ENCODE assay signal across 28 cellular contexts in the genomic region with DNA sequence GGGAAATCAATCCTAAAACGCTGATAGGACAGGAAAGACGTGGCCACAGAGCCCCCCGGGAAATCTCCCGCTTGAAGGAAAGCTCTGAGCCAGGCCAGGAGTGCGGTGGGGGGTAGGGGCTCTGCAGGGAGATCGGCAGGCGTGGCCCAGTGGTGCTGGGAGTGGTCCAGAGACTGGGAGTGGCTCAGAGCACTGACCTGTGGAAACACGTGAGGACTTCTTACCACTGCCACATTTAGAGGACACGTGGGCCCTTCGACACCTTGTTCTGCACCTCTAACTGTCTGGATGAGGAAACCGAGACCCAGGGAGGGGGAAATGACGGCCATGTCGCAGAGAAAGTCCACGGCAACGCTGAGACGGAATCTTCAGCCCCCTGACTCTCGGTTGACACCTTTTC.
"Had no signal": no experiment of that assay in that cellular context is flagged by ENCODE, and none has a peak within 500 bp of the region (broad histone marks: within the 10 kb centered on the region; RNA-seq: fewer than 3 reads in every experiment).

No MANE protein-coding gene starts in this region.

- H3K36me3 ChIP-seq: brain microvascular endothelial cell, heart right ventricle had no signal

- H3K27ac ChIP-seq: brain microvascular endothelial cell, coronary artery, dorsolateral prefrontal cortex, heart right ventricle had no signal

- FAIRE-seq: astrocyte, bronchial epithelial cell, frontal cortex had no signal

- H3K4me3 ChIP-seq: coronary artery, dorsolateral prefrontal cortex, heart right ventricle had no signal

- H3K4me1 ChIP-seq: heart right ventricle had no signal

- H3K27me3 ChIP-seq: brain microvascular endothelial cell had no signal

- H3K9me3 ChIP-seq: heart right ventricle had no signal

- ATAC-seq: activated T-helper 17 cell treated with anti-CD3 and anti-CD28 coated beads, Interleukin-2, amount 50 U/mL, for 72 hours; esophagus mucosa; heart right ventricle; T-cell had no signal

- DNase-seq: activated CD4-positive, alpha-beta memory T cell treated with anti-CD3 and anti-CD28 coated beads, Interleukin-2, amount 10 ng/mL, durations not matched to agents 7 days and 5 days; activated CD4-positive, alpha-beta T cell treated with anti-CD3 and anti-CD28 coated beads for 1 hour; activated CD4-positive, alpha-beta T cell treated with anti-CD3 and anti-CD28 coated beads for 4 hours; activated CD4-positive, alpha-beta T cell treated with anti-CD3 and anti-CD28 coated beads, Interleukin-2, amount 10 ng/mL, durations not matched to agents 7 days and 5 days; activated CD4-positive, alpha-beta T cell treated with anti-CD3 and anti-CD28 coated beads, Interleukin-2, amount 50 U/mL, for 4 hours; activated CD8-positive, alpha-beta memory T cell treated with anti-CD3 and anti-CD28 coated beads, Interleukin-2, amount 50 U/mL, for 48 hours; activated effector memory CD4-positive, alpha-beta T cell treated with Interleukin-2 at 50 U/mL for 16 hours; activated gamma-delta T cell treated with Interleukin-2 at 50 U/mL for 16 hours; activated naive CD4-positive, alpha-beta T cell treated with anti-CD3 and anti-CD28 coated beads, Interleukin-2, amount 50 U/mL, for 16 hours; activated naive CD4-positive, alpha-beta T cell treated with Interleukin-2 at 50 U/mL for 16 hours; activated T-cell treated with anti-CD3 and anti-CD28 coated beads for 4 hours; activated T-cell treated with anti-CD3 and anti-CD28 coated beads, Interleukin-2, amount 50 U/mL, for 24 hours; amniotic stem cell; anterior cingulate cortex; brain microvascular endothelial cell; dorsolateral prefrontal cortex; effector memory CD4-positive, alpha-beta T cell; endodermal cell; foreskin fibroblast; heart right ventricle; T-cell; T1000 had no signal
